In the genomic region with DNA sequence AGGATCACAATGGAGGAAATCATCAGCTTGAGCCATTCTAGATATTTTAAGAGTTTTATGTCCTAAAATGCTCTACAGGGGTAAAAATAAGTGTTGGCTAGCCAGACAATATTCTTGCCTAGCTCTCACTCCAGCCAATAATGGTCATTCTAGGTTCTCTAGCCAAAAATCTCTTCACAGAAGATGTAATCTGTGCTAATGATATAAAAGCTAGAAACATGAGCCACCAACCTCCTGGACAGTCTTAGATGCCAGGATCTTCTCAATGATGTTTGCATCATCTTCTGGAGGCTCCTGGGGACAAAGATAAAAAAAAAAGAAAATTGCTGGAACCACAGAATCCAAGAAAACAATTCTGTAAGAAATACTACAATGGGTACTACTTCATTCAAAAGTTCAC, we compare ENCODE assay signal across 12 cellular contexts.
"Had no signal": no experiment of that assay in that cellular context is flagged by ENCODE, and none has a peak within 500 bp of the region (broad histone marks: within the 10 kb centered on the region; RNA-seq: fewer than 3 reads in every experiment).

No MANE protein-coding gene starts in this region.

- H3K4me3 ChIP-seq: esophagus muscularis mucosa, left ventricle myocardium inferior, lower lobe of right lung, right atrium auricular region, smooth muscle cell had no signal

- H3K9me3 ChIP-seq: esophagus muscularis mucosa, left ventricle myocardium inferior, lower lobe of right lung, right atrium auricular region had no signal

- ATAC-seq: left cardiac atrium, lower lobe of right lung, natural killer cell had no signal

- H3K27me3 ChIP-seq: esophagus muscularis mucosa, right atrium auricular region had no signal

- DNase-seq: effector memory CD4-positive, alpha-beta T cell; kidney; left cardiac atrium; left ventricle myocardium inferior; lower lobe of right lung; natural killer cell; posterior cingulate gyrus; stimulated activated CD4-positive, alpha-beta T cell treated with anti-CD3 and anti-CD28 coated beads, Interleukin-2, amount 100 ng/mL, for 48 hours; stimulated activated naive CD4-positive, alpha-beta T cell treated with Interleukin-2 at 50 U/mL for 16 hours had no signal

- H3K4me1 ChIP-seq: lower lobe of right lung had no signal
